In the genomic region with DNA sequence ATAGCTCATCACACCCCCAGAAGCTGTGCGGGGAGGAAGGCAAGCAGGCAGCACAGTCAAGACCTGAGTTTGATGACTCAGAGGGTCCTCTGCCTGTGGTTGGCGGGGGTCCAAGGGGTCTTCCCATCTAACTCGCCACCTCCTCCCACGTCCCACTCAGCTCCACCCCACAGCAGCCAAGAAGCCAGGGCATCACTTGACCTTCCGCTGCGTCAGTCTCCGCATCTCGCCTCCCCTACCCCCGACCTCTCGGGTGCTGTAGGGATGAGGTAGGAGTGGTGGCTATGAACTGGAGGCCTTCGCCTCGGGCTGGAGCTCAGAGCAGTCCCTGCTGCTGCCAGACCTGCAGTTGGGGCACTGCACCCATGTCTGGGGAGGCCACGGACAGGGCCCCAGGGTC, we compare ENCODE assay signal across 18 cellular contexts.
DNase-seq lines count a peak whose midpoint lies in the region; ATAC-seq, FAIRE-seq and TF ChIP-seq lines count a peak whose summit lies in the region.
"Had no signal": no experiment of that assay in that cellular context is flagged by ENCODE, and none has a peak within 500 bp of the region (broad histone marks: within the 10 kb centered on the region; RNA-seq: fewer than 3 reads in every experiment).

No MANE protein-coding gene starts in this region.

- H3K9me3 ChIP-seq in right atrium auricular region = no peaks in the 10 kb centered on the region

- H3K36me3 ChIP-seq in right atrium auricular region = no peaks in the 10 kb centered on the region

- H3K27me3 ChIP-seq in right atrium auricular region = no peaks in the 10 kb centered on the region

- peaks cover 0 to 15% of the 10 kb centered on the region in 2 donors for H3K4me1 ChIP-seq in right atrium auricular region

- TF ChIP-seq CTCF in right atrium auricular region (IDR thresholded peaks at IDR 0.05) (no peak), omental fat pad (IDR thresholded peaks at IDR 0.05) (no peak)

- no peak for ATAC-seq in Right ventricle myocardium inferior
- ATAC-seq in omental fat pad (ENCODE audit: low FRiP score) = no peak
- no peak for ATAC-seq in GM18868 (IDR thresholded peaks at IDR 0.05; ENCODE audit: unreplicated experiment)
- ATAC-seq: naive thymus-derived CD8-positive, alpha-beta T cell; stimulated activated effector memory CD8-positive, alpha-beta T cell treated with anti-CD3 and anti-CD28 coated beads, Interleukin-12 subunit alpha, Interleukin-12 subunit beta, amount 100 ng/mL, for 72 hours had no signal

- intact Hi-C loops in Right ventricle myocardium inferior (cut with DNase I) (no loop called here), cardiac septum (cut with DNase I) (no loop called here)

- TF ChIP-seq POLR2A in GM12891 (IDR thresholded peaks at IDR 0.05; ENCODE audit: low read depth, low read length) = no peak

- peak; percentile 20 for DNase-seq in Right ventricle myocardium inferior (ENCODE audit: missing footprints)
- DNase-seq in right atrium auricular region (ENCODE audit: low spot score) = no peak
- DNase-seq in cardiac septum (ENCODE audit: low spot score) = peak; percentile 63
- DNase-seq in omental fat pad (ENCODE audit: low spot score) = peak; percentile 21
- DNase-seq in ureter (ENCODE audit: low spot score) = peak; percentile 36
- no peak for DNase-seq in DMS153 treated with DMSO at 0.1 percent for 48 hours (lab: John Stamatoyannopoulos, UW; ENCODE audit: unreplicated experiment)
- DNase-seq in GM12891 (ENCODE audit: insufficient read length, low spot score) = no peak
- DNase-seq: activated naive CD8-positive, alpha-beta T cell treated with anti-CD3 and anti-CD28 coated beads for 36 hours; Calu3; central memory CD4-positive, alpha-beta T cell; HCEC 1CT; NCI-H748 treated with DMSO at 0.1 percent for 48 hours had no signal

- FAIRE-seq in GM12891 (lab: Jason Lieb, UNC) = no peak
- FAIRE-seq: endometrium, GM12892, RCC 7860 had no signal

- no peak overlapping the region for H3K27ac ChIP-seq in right atrium auricular region

- H3K4me3 ChIP-seq in right atrium auricular region = no peak overlapping the region

TF ChIP-seq in GM12891, 5 proteins besides CTCF, POLR2A, EP300 and RAD21:
- no peak for TF ChIP-seq TAF1 (IDR thresholded peaks at IDR 0.05; ENCODE audit: low read depth, low read length)
- no peak for TF ChIP-seq SPI1 (IDR thresholded peaks at IDR 0.05; ENCODE audit: low read depth, low read length)
- TF ChIP-seq POU2F2 (IDR thresholded peaks at IDR 0.05; ENCODE audit: low read depth, low read length) = no peak
- no peak for TF ChIP-seq POLR2AphosphoS5 (IDR thresholded peaks at IDR 0.05; ENCODE audit: low read depth, low read length)
- TF ChIP-seq PAX5 (IDR thresholded peaks at IDR 0.05; ENCODE audit: insufficient read depth, low read length, severe bottlenecking) = no peak

Comparison
In these comparisons a context has a peak if more than half of its experiments do, and no peak if none do; other contexts are left out.
1. DNase-seq: peak in Right ventricle myocardium inferior (single experiment), cardiac septum (single experiment), omental fat pad (single experiment) and ureter (single experiment); none in right atrium auricular region (single experiment), DMS153 treated with DMSO at 0.1 percent for 48 hours (single experiment) and GM12891 (single experiment).